Comparison of ENCODE assay signal across 9 cellular contexts in genomic region chr2:207632575-207633492, GRCh38. TPM values are rescaled to one million over a fixed set of nuclear protein-coding genes. Genes with fewer than 3 reads are reported as not detected.
DNase-seq lines count a peak whose midpoint lies in the region; ATAC-seq, FAIRE-seq and TF ChIP-seq lines count a peak whose summit lies in the region.
"Had no signal": no experiment of that assay in that cellular context is flagged by ENCODE, and none has a peak within 500 bp of the region (broad histone marks: within the 10 kb centered on the region; RNA-seq: fewer than 3 reads in every experiment).

No MANE protein-coding gene starts in this region.

- H3K27me3 ChIP-seq in Panc1 (ENCODE audit: control insufficient read depth, insufficient read depth, low read length) (no peaks in the 10 kb centered on the region), right atrium auricular region (no peaks in the 10 kb centered on the region), ascending aorta (no peaks in the 10 kb centered on the region)

- WGBS in A549 (ENCODE audit: missing lambda C conversion rate) = 28% methylated on average over 8 of the region's 8 CpGs

- H3K4me2 ChIP-seq in A549 = peak overlapping the region; percentile 90

- H3K4me3 ChIP-seq in A549 = peak overlapping the region; percentile 21; the same call in 1 of the 3 replicates
- no peak overlapping the region for H3K4me3 ChIP-seq in Panc1 (ENCODE audit: low read depth in 2 of 2, low read length in 2 of 2)
- H3K4me3 ChIP-seq in foreskin fibroblast (ENCODE audit: low read depth in 1 of 2, low read length in 2 of 2) = no peak overlapping the region
- H3K4me3 ChIP-seq in right atrium auricular region = no peak overlapping the region
- no peak overlapping the region for H3K4me3 ChIP-seq in ascending aorta

- CTCF ChIA-PET in A549 (lab: Yijun Ruan, JAX) (interaction anchor here (0.6 to 2.5 kb wide), 11 partner anchors 7 to 619 kb away, joined by 3 to 17 read pairs (median 4); partner anchors contain the start of gene METTL21A), Panc1 (lab: Charles Lee) (no interaction called here)

- H3K27ac ChIP-seq in A549 = peak overlapping the region; percentile 89 to 94
- H3K27ac ChIP-seq in Panc1 (ENCODE audit: low read length) = no peak overlapping the region
- no peak overlapping the region for H3K27ac ChIP-seq in right atrium auricular region
- no peak overlapping the region for H3K27ac ChIP-seq in ascending aorta

- POLR2A ChIA-PET in A549 (lab: Yijun Ruan, JAX) (interaction anchor here (0.9 to 2.6 kb wide), 6 partner anchors 8 to 106 kb away, joined by 4 to 30 read pairs (median 5); partner anchors contain the start of genes CCNYL1, CREB1 and METTL21A), Panc1 (lab: Charles Lee) (interaction anchor here (0.5 kb wide), 1 partner anchor 102 kb away, joined by 8 read pairs; no protein-coding TSS in a partner anchor)

- H3K36me3 ChIP-seq in Panc1 (ENCODE audit: control insufficient read depth, insufficient read depth, low read length) (no peaks in the 10 kb centered on the region), right atrium auricular region (no peaks in the 10 kb centered on the region), ascending aorta (no peaks in the 10 kb centered on the region)

- no peaks in the 10 kb centered on the region for H3K9me3 ChIP-seq in A549
- no peaks in the 10 kb centered on the region for H3K9me3 ChIP-seq in Panc1 (ENCODE audit: control insufficient read depth, insufficient read depth, low read depth, low read length)
- H3K9me3 ChIP-seq in right atrium auricular region = no peaks in the 10 kb centered on the region
- H3K9me3 ChIP-seq in ascending aorta = no peaks in the 10 kb centered on the region

- DNase-seq in A549 (ENCODE audit: low read depth in 1 of 2, low spot score in 1 of 2) (peak; percentile 44 to 89), Panc1 (ENCODE audit: low read depth, low spot score) (no peak), foreskin fibroblast (peak; percentile 52 to 79), NCI-H510A (lab: John Stamatoyannopoulos, UW) (no peak), SK-N-DZ (ENCODE audit: low spot score) (no peak), right atrium auricular region (ENCODE audit: low spot score) (no peak), ascending aorta (ENCODE audit: low spot score in 2 of 2) (no peak)
- DNase-seq: NCI-H1930 had no signal

- TF ChIP-seq EP300 in A549 (IDR thresholded peaks at IDR 0.05) = peak; percentile 7 to 58; a peak in 3 of 5 replicates

- no peak for TF ChIP-seq POLR2A in A549 (IDR thresholded peaks at IDR 0.05; ENCODE audit: low read length)

- no TSS peak for BruUV-seq in Panc1 (replicated peaks; lab: Mats Ljungman, UMichigan)

- no peak for FAIRE-seq in A549 (lab: Jason Lieb, UNC)

- peaks cover 53% of the 10 kb centered on the region for H3K4me1 ChIP-seq in A549
- no peaks in the 10 kb centered on the region; the same call in 1 of the 2 replicates for H3K4me1 ChIP-seq in Panc1 (ENCODE audit: control insufficient read depth, insufficient read depth, low read length)
- no peaks in the 10 kb centered on the region for H3K4me1 ChIP-seq in right atrium auricular region
- no peaks in the 10 kb centered on the region for H3K4me1 ChIP-seq in ascending aorta

- TF ChIP-seq CTCF in A549 (IDR thresholded peaks at IDR 0.05) = no peak
- TF ChIP-seq CTCF in Panc1 (IDR thresholded peaks at IDR 0.05) = no peak
- no peak for TF ChIP-seq CTCF in foreskin fibroblast (IDR thresholded peaks at IDR 0.05; ENCODE audit: low read depth, low read length)
- no peak for TF ChIP-seq CTCF in right atrium auricular region (IDR thresholded peaks at IDR 0.05)
- no peak for TF ChIP-seq CTCF in ascending aorta (IDR thresholded peaks at IDR 0.05)

- in situ Hi-C loops in Panc1 (cut with HindIII; ENCODE audit: low pct_unique_long_range_greater_than_20kb, low sequenced_read_pairs) = no loop called here

- ATAC-seq in A549 (peak; percentile 93 to 96), GM21529 (IDR thresholded peaks at IDR 0.05; ENCODE audit: unreplicated experiment) (peak; percentile 43), Panc1 (peak; percentile 66)

- intact Hi-C loops in Panc1 (cut with micrococcal nuclease; ENCODE audit: unreplicated experiment) = no loop called here
- intact Hi-C loops in ascending aorta (cut with DNase I) = no loop called here

- peak in 1 of 2 experiments; percentile 15; a peak in 2 of 5 replicates for TF ChIP-seq RAD21 in A549 (conservative IDR thresholded peaks at IDR 0.05 in 1 of 2, IDR thresholded peaks at IDR 0.05 in 1 of 2)

TF ChIP-seq in A549, 52 proteins besides CTCF, POLR2A, EP300 and RAD21:
- TF ChIP-seq FOSB (CRISPR knock-in tag; IDR thresholded peaks at IDR 0.05) (no peak), CHD2 (IDR thresholded peaks at IDR 0.05; ENCODE audit: low read length, partially characterized antibody) (no peak), MAFK (IDR thresholded peaks at IDR 0.05; ENCODE audit: partially characterized antibody) (peak; percentile 86), NFE2L2 (conservative IDR thresholded peaks at IDR 0.05; ENCODE audit: low read length) (peak; percentile 88), JUN (IDR thresholded peaks at IDR 0.05) (peak; percentile 52 to 85; a peak in 4 of 5 replicates), CEBPB (IDR thresholded peaks at IDR 0.05) (peak; percentile 99 to 100), KDM1A (IDR thresholded peaks at IDR 0.05; ENCODE audit: low read depth) (0 out of 2 replicates have a peak, but pooled peaks have one; percentile 46), MAX (IDR thresholded peaks at IDR 0.05) (peak; percentile 50), SMC3 (IDR thresholded peaks at IDR 0.05) (no peak), PBX3 (IDR thresholded peaks at IDR 0.05) (peak; percentile 83), BHLHE40 (IDR thresholded peaks at IDR 0.05; ENCODE audit: low read depth, low read length) (no peak), GATA3 (IDR thresholded peaks at IDR 0.05; ENCODE audit: borderline replicate concordance) (peak; percentile 58; the same call in 1 of the 2 replicates), HOXB5 (CRISPR knock-in tag; IDR thresholded peaks at IDR 0.05) (peak; percentile 100), HES2 (IDR thresholded peaks at IDR 0.05) (peak; percentile 96), FOSL2 (IDR thresholded peaks at IDR 0.05) (peak; percentile 63), FOSL2 (CRISPR knock-in tag; IDR thresholded peaks at IDR 0.05) (peak; percentile 84), JUNB (IDR thresholded peaks at IDR 0.05) (peak; percentile 78)
- TF ChIP-seq, protein P1, sequence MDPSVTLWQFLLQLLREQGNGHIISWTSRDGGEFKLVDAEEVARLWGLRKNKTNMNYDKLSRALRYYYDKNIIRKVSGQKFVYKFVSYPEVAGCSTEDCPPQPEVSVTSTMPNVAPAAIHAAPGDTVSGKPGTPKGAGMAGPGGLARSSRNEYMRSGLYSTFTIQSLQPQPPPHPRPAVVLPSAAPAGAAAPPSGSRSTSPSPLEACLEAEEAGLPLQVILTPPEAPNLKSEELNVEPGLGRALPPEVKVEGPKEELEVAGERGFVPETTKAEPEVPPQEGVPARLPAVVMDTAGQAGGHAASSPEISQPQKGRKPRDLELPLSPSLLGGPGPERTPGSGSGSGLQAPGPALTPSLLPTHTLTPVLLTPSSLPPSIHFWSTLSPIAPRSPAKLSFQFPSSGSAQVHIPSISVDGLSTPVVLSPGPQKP (IDR thresholded peaks at IDR 0.05; ENCODE audit: low read depth, low read length) = no peak

RNA-seq across cellular contexts. Expression of gene METTL21A, which starts 7.6 kb away (rescaled TPM):
- polyA plus RNA-seq in A549 (2011; rRNA removed) = 31.1 and 40.1 TPM in 2 replicates
- polyA plus RNA-seq in A549 (2012; cell fraction: cytosol; rRNA removed) = 28.6 and 31.1 TPM in 2 replicates
- 11.5 and 15.6 TPM in 2 replicates for polyA plus RNA-seq in A549 (2012; cell fraction: nucleus; rRNA removed)
- 26.1 to 27.3 TPM (median 26.9 TPM) in 3 replicates for polyA plus RNA-seq in A549 (2017; fragmentation: RNase III; extraction: RNeasy Plus Mini Kit Qiagen cat#74134 plus additional on column Dnase treatment)
- polyA minus RNA-seq in A549 (2011; rRNA and poly(A)+ RNA removed) = 9.5 and 9.9 TPM in 2 replicates
- total RNA-seq in Panc1 (2021; ENCODE audit: unreplicated experiment) = 20.9 TPM
- polyA plus RNA-seq in Panc1 (2012; ENCODE audit: insufficient read length) = 17.3 TPM
- polyA plus RNA-seq in SK-N-DZ (2014; cell fraction: cytosol; rRNA removed) = 57.6 and 69.6 TPM in 2 replicates
- 21.4 and 29.1 TPM in 2 replicates for polyA plus RNA-seq in SK-N-DZ (2014; cell fraction: nucleus; rRNA removed)
- 10 to 100 TPM; 14.9 to 16.9 TPM for total RNA-seq in right atrium auricular region
- 1.5 TPM for total RNA-seq in ascending aorta

Comparison
In these comparisons a context has a peak if more than half of its experiments do, and no peak if none do; other contexts are left out.
1. ATAC-seq: peak in every context shown above with its lines; median percentile 94 in A549; 66 in Panc1; 43 in GM21529.
2. DNase-seq: peak in A549 (2 of 2) and foreskin fibroblast (2 of 2); none in Panc1 (single experiment), NCI-H510A (single experiment), SK-N-DZ (single experiment), right atrium auricular region (single experiment) and ascending aorta (0 of 2).
3. H3K27ac ChIP-seq: peak in A549 (2 of 2); none in Panc1 (single experiment), right atrium auricular region (0 of 2) and ascending aorta (0 of 2).